Comparison of ENCODE assay signal across 17 cellular contexts in the genomic region with DNA sequence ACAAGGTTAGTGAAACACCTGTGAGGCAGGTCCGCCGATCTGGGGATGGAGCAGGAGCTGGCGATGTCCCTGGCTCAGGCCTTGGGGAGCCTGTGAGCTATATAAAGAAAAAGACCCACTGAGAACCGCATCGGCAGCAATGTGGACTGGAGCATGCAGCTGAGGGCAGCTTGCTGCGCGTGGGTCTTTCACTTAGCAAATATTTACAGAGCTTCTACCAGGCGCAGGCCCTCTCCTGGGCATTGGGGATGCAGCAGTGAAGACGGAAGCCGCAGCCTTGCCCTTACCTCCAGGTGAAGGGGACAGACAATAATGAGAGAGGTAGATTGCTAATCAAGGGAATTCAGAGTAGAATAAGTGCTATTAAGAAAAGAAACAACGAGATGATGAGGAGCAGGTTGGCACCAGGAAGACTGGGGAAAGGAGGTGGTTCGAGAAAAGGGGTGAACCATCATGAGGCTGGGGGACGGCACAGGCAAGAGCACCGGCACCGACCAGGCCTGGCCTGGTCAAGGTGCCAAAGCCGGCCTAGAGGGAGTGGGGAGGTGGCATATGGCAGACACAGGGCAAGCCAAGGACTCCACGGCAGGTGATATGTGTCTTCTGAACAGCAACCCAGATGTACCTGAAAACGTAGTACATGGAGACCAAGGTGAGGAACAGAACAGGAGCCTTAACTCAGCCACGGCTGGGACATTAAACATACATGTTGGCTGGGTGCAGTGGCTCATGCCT.
A peak's percentile ranks its signal among the peaks of the same experiment; 100 is the strongest.
DNase-seq lines count a peak whose midpoint lies in the region; TF ChIP-seq lines count a peak whose summit lies in the region.
"Had no signal": no experiment of that assay in that cellular context is flagged by ENCODE, and none has a peak within 500 bp of the region (broad histone marks: within the 10 kb centered on the region; RNA-seq: fewer than 3 reads in every experiment).

No MANE protein-coding gene starts in this region.

- H3K27ac Mint-ChIP-seq in brain = peak overlapping the region in 3 of 5 experiments; percentile 0 to 82 (median 20)
- H3K27ac Mint-ChIP-seq: B cell, HFFc6, T-cell had no signal

- no peak for TF ChIP-seq POLR2A in stomach (IDR thresholded peaks at IDR 0.05)

- H3K9me3 ChIP-seq in stomach = peaks cover 0 to 10% (median 3%) of the 10 kb centered on the region in 4 donors
- H3K9me3 ChIP-seq: Peyer's patch had no signal

- H3K36me3 Mint-ChIP-seq in brain = no peaks in the 10 kb centered on the region
- H3K36me3 Mint-ChIP-seq: T-cell had no signal

- WGBS in stomach, 5 donors = 53 to 74% (median 65%) methylated on average over 19 of the region's 19 CpGs

- no peaks in the 10 kb centered on the region for H3K36me3 ChIP-seq in stomach
- H3K36me3 ChIP-seq: Peyer's patch had no signal

- POLR2A ChIA-PET in HEK293T (lab: Yijun Ruan, JAX) = no interaction called here

- no peak overlapping the region for H3K27ac ChIP-seq in stomach
- H3K27ac ChIP-seq: HL-60, Peyer's patch had no signal

- H3K4me1 Mint-ChIP-seq in brain = peaks cover 29% of the 10 kb centered on the region
- H3K4me1 Mint-ChIP-seq: T-cell had no signal

- no peak overlapping the region for H3K4me3 Mint-ChIP-seq in brain
- H3K4me3 Mint-ChIP-seq: B cell, HFFc6, T-cell had no signal

- H3K27me3 Mint-ChIP-seq in brain = peaks cover 18% of the 10 kb centered on the region

- H3K9me3 Mint-ChIP-seq in brain = peaks cover 0 to 10% (median 4%) of the 10 kb centered on the region in 5 experiments
- H3K9me3 Mint-ChIP-seq: HFFc6 had no signal

- TF ChIP-seq CTCF in brain (conservative IDR thresholded peaks at IDR 0.05) (no peak), stomach (IDR thresholded peaks at IDR 0.05) (peak in 1 of 7 experiments; percentile 11)

- no peak for TF ChIP-seq EP300 in stomach (IDR thresholded peaks at IDR 0.05)

- H3K27me3 ChIP-seq in stomach = peaks cover 0 to 66% (median 0%) of the 10 kb centered on the region in 3 donors
- H3K27me3 ChIP-seq: Peyer's patch had no signal

- DNase-seq in NCI-H510A treated with DMSO at 0.1 percent for 48 hours (lab: John Stamatoyannopoulos, UW) (peak; percentile 8), NCI-H510A (lab: John Stamatoyannopoulos, UW) (no peak), NCI-H1092 (lab: John Stamatoyannopoulos, UW) (peak; percentile 20), stomach (peak; percentile 47), COLO829 (ENCODE audit: low spot score) (no peak), OCI-M1 (lab: John Stamatoyannopoulos, UW) (no peak), HEK293T (ENCODE audit: extremely low spot score) (no peak)
- DNase-seq: COR-L47, DMS 273 treated with DMSO at 0.1 percent for 48 hours, EL, GOT3, HFFc6, Peyer's patch, T-cell had no signal

- CTCF ChIA-PET in HEK293T (lab: Yijun Ruan, JAX) = no interaction called here

- intact Hi-C loops in stomach (cut with DNase I; ENCODE audit: low total_unique reads) = no loop called here

- H3K4me1 ChIP-seq in stomach = peaks cover 0 to 8% (median 2%) of the 10 kb centered on the region in 4 donors
- H3K4me1 ChIP-seq: Peyer's patch had no signal

- H3K4me3 ChIP-seq in stomach = no peak overlapping the region
- H3K4me3 ChIP-seq: Peyer's patch had no signal

TF ChIP-seq in HEK293T, 16 proteins besides CTCF, POLR2A, EP300 and RAD21:
- TF ChIP-seq ELF4 (IDR thresholded peaks at IDR 0.05) (no peak), LEF1 (IDR thresholded peaks at IDR 0.05; ENCODE audit: borderline replicate concordance) (no peak), BHLHE40 (IDR thresholded peaks at IDR 0.05; ENCODE audit: borderline replicate concordance) (no peak)

Comparison
In these comparisons a context has a peak if more than half of its experiments do, and no peak if none do; other contexts are left out.
1. DNase-seq: peak in NCI-H510A treated with DMSO at 0.1 percent for 48 hours (single experiment), NCI-H1092 (single experiment) and stomach (single experiment); none in NCI-H510A (single experiment), COLO829 (single experiment), OCI-M1 (single experiment) and HEK293T (single experiment).